ENCODE assay signal across 19 cellular contexts in genomic region chr11:44892843-44893242, GRCh38. TPM values are rescaled to one million over a fixed set of nuclear protein-coding genes. Genes with fewer than 3 reads are reported as not detected.
DNase-seq lines count a peak whose midpoint lies in the region; ATAC-seq and TF ChIP-seq lines count a peak whose summit lies in the region.
"Had no signal": no experiment of that assay in that cellular context is flagged by ENCODE, and none has a peak within 500 bp of the region (broad histone marks: within the 10 kb centered on the region; RNA-seq: fewer than 3 reads in every experiment).

No MANE protein-coding gene starts in this region.

- no peak overlapping the region for H3K4me2 ChIP-seq in osteoblast (ENCODE audit: insufficient read depth, low read length)
- H3K4me2 ChIP-seq: BLaER1 treated with 17β-estradiol and CSF1 and Interleukin-3, amounts not matched to agents 10 nM and 100 nM had no signal

- TF ChIP-seq CTCF in esophagus muscularis mucosa (IDR thresholded peaks at IDR 0.05), result no peak
- no peak for TF ChIP-seq CTCF in osteoblast (IDR thresholded peaks at IDR 0.05; ENCODE audit: extremely low read depth, low read depth, low read length)
- no peak for TF ChIP-seq CTCF in vagina (IDR thresholded peaks at IDR 0.05)
- TF ChIP-seq CTCF in psoas muscle (IDR thresholded peaks at IDR 0.05), result no peak
- TF ChIP-seq CTCF in HFFc6 (IDR thresholded peaks at IDR 0.05), result no peak

- no peak for TF ChIP-seq POLR2A in esophagus muscularis mucosa (IDR thresholded peaks at IDR 0.05; ENCODE audit: low read depth)
- TF ChIP-seq POLR2A in vagina (IDR thresholded peaks at IDR 0.05), result no peak

- 90% methylated on average over 7 of the region's 7 CpGs for WGBS in right cardiac atrium
- 91% methylated on average over 4 of the region's 7 CpGs for WGBS in esophagus muscularis mucosa
- WGBS in psoas muscle, 3 donors, result 59 to 66% (median 60%) methylated on average over 7 of the region's 7 CpGs

- intact Hi-C loops in right cardiac atrium (cut with DNase I), result loop anchor here (5.0 to 10.0 kb wide), 3 partner anchors 166 to 338 kb away; partner anchors contain the start of gene TSPAN18 (in 3 of the 4)
- intact Hi-C loops in left cardiac atrium (cut with DNase I), result loop anchor here (5.0 kb wide), 1 partner anchor 271 kb away; no protein-coding TSS in a partner anchor
- intact Hi-C loops in esophagus muscularis mucosa (cut with DNase I), result loop anchor here (5.0 kb wide), 1 partner anchor 116 kb away; no protein-coding TSS in a partner anchor
- intact Hi-C loops in vagina (cut with DNase I), result no loop called here
- intact Hi-C loops in psoas muscle (cut with DNase I), result loop anchor here in 1 of 2 donors (5.0 kb wide), 1 partner anchor 271 kb away; no protein-coding TSS in a partner anchor

- H3K27me3 ChIP-seq in right cardiac atrium (ENCODE audit: control insufficient read depth, insufficient read depth) (no peaks in the 10 kb centered on the region), esophagus muscularis mucosa (no peaks in the 10 kb centered on the region), osteoblast (ENCODE audit: insufficient read depth, low read length) (peaks cover 14% of the 10 kb centered on the region), vagina (no peaks in the 10 kb centered on the region), psoas muscle (ENCODE audit: insufficient read depth in 3 of 3, low read length in 2 of 3) (peaks cover 0 to 33% (median 2%) of the 10 kb centered on the region in 3 donors)

- H3K4me1 ChIP-seq in right cardiac atrium (ENCODE audit: control insufficient read depth, insufficient read depth, low read length), result peaks cover 10% of the 10 kb centered on the region
- H3K4me1 ChIP-seq in esophagus muscularis mucosa, result peaks cover 21 to 61% (median 44%) of the 10 kb centered on the region in 4 donors
- no peaks in the 10 kb centered on the region for H3K4me1 ChIP-seq in osteoblast (ENCODE audit: insufficient read depth, low read length)
- H3K4me1 ChIP-seq in vagina, result peaks cover 11% of the 10 kb centered on the region
- peaks cover 8% of the 10 kb centered on the region for H3K4me1 ChIP-seq in psoas muscle

- H3K79me2 ChIP-seq in osteoblast (ENCODE audit: insufficient read depth, low read length), result no peaks in the 10 kb centered on the region

- H3K9me3 Mint-ChIP-seq in HFFc6, result no peaks in the 10 kb centered on the region

- H4K20me1 ChIP-seq in osteoblast (ENCODE audit: insufficient read depth, low read length), result peaks cover 3% of the 10 kb centered on the region

- H3K9me3 ChIP-seq in right cardiac atrium (ENCODE audit: control insufficient read depth, low read length) (no peaks in the 10 kb centered on the region), esophagus muscularis mucosa (no peaks in the 10 kb centered on the region), osteoblast (ENCODE audit: low read depth, low read length) (no peaks in the 10 kb centered on the region), vagina (no peaks in the 10 kb centered on the region), psoas muscle (no peaks in the 10 kb centered on the region)
- H3K9me3 ChIP-seq: BLaER1 treated with 17β-estradiol and CSF1 and Interleukin-3, amounts not matched to agents 10 nM and 100 nM had no signal

- H3K27ac ChIP-seq in right cardiac atrium (ENCODE audit: low read length) (peak overlapping the region; percentile 34), esophagus muscularis mucosa (replicated peaks in 1 of 4) (peak overlapping the region; percentile 78 to 86 (median 86)), osteoblast (ENCODE audit: low read depth, low read length) (no peak overlapping the region), vagina (peak overlapping the region; percentile 20), psoas muscle (no peak overlapping the region)
- H3K27ac ChIP-seq: BLaER1 treated with 17β-estradiol and CSF1 and Interleukin-3, amounts not matched to agents 10 nM and 100 nM; GM23248; RWPE1 had no signal

- DNase-seq in right cardiac atrium (no peak), left cardiac atrium (no peak), esophagus muscularis mucosa (ENCODE audit: extremely low spot score) (no peak), osteoblast (ENCODE audit: insufficient read length, low spot score, missing footprints) (peak; percentile 30), vagina (ENCODE audit: extremely low spot score in 2 of 2) (no peak), psoas muscle (no peak), HFFc6 (no peak)
- DNase-seq in activated CD4-positive, alpha-beta T cell treated with anti-CD3 and anti-CD28 coated beads for 1 hour, result no peak
- DNase-seq: DND-41, GDM1, GM23248, KG1, NCI-H1436, NCI-H2029, NCI-H748 treated with DMSO at 0.1 percent for 48 hours had no signal

- no peak overlapping the region for H3K4me3 Mint-ChIP-seq in HFFc6

- no peaks in the 10 kb centered on the region for H3K36me3 Mint-ChIP-seq in HFFc6 (ENCODE audit: low read depth)

- no peak for TF ChIP-seq EP300 in esophagus muscularis mucosa (IDR thresholded peaks at IDR 0.05)

- no peak overlapping the region for H3K27ac Mint-ChIP-seq in HFFc6

- H3K4me3 ChIP-seq in right cardiac atrium (ENCODE audit: low read length) (no peak overlapping the region), esophagus muscularis mucosa (no peak overlapping the region), osteoblast (ENCODE audit: insufficient read depth, low read length) (no peak overlapping the region), vagina (no peak overlapping the region), psoas muscle (no peak overlapping the region)
- H3K4me3 ChIP-seq: BLaER1 treated with 17β-estradiol and CSF1 and Interleukin-3, amounts not matched to agents 10 nM and 100 nM; GM12878; GM23248 had no signal

- peaks cover 38% of the 10 kb centered on the region for H3K27me3 Mint-ChIP-seq in HFFc6 (ENCODE audit: insufficient read depth)

- H2AFZ ChIP-seq in osteoblast (ENCODE audit: low read length), result no peak overlapping the region
- H2AFZ ChIP-seq: GM23248 had no signal

- no peak for ATAC-seq in right cardiac atrium
- no peak for ATAC-seq in left cardiac atrium
- no peak for ATAC-seq in psoas muscle
- ATAC-seq: GM12878, HCT116 had no signal

- H3K4me1 Mint-ChIP-seq in HFFc6 (ENCODE audit: low read depth), result peaks cover 9% of the 10 kb centered on the region

- H3K36me3 ChIP-seq in esophagus muscularis mucosa (peaks cover 0 to under 1% (median 0%) of the 10 kb centered on the region in 4 donors), osteoblast (ENCODE audit: insufficient read depth, low read length) (no peaks in the 10 kb centered on the region), vagina (no peaks in the 10 kb centered on the region), psoas muscle (ENCODE audit: insufficient read depth in 1 of 2, low read depth in 1 of 2) (no peaks in the 10 kb centered on the region)
- H3K36me3 ChIP-seq: BLaER1 treated with 17β-estradiol and CSF1 and Interleukin-3, amounts not matched to agents 10 nM and 100 nM had no signal

RNA-seq across cellular contexts. Expression of gene TP53I11, which starts 57.8 kb away (rescaled TPM):
- total RNA-seq in right cardiac atrium, result 100 to 1,000 TPM in 1 of 4 donors, 10 to 100 TPM in 3; 50.9 to 105 (median 83.1) TPM
- polyA plus RNA-seq in right cardiac atrium, result 81.2 TPM
- total RNA-seq in left cardiac atrium, result 100 to 1,000 TPM in 1 of 2 donors, 10 to 100 TPM in 1; 96.4 to 115 TPM
- total RNA-seq in esophagus muscularis mucosa, result 10 to 100 TPM; 51.1 to 76.1 (median 59.2) TPM
- total RNA-seq in osteoblast, result 43.9 and 47.8 TPM in 2 replicates
- total RNA-seq in vagina, result 50.6 TPM
- total RNA-seq in psoas muscle, result 10 to 100 TPM in 3 of 4 donors, 1 to 10 TPM in 1; 8.3 to 16.5 (median 15.0) TPM
- 1 to 10 TPM; 4.8 to 8.2 (median 4.9) TPM for polyA plus RNA-seq in psoas muscle
- total RNA-seq in HFFc6 (2021; fragmentation: NEBNext Ultra II Directional; extraction: Animal tissue kit (Norgen Biotek cat#: 25700)), result 1 to 10 TPM; 1.1 to 2.9 (median 1.8) TPM

Comparison
In these comparisons a context has a peak if more than half of its experiments do, and no peak if none do; other contexts are left out.
1. H3K27ac ChIP-seq: peak in right cardiac atrium (single experiment), esophagus muscularis mucosa (4 of 4) and vagina (single experiment); none in osteoblast (single experiment) and psoas muscle (single experiment).